In the genomic region with DNA sequence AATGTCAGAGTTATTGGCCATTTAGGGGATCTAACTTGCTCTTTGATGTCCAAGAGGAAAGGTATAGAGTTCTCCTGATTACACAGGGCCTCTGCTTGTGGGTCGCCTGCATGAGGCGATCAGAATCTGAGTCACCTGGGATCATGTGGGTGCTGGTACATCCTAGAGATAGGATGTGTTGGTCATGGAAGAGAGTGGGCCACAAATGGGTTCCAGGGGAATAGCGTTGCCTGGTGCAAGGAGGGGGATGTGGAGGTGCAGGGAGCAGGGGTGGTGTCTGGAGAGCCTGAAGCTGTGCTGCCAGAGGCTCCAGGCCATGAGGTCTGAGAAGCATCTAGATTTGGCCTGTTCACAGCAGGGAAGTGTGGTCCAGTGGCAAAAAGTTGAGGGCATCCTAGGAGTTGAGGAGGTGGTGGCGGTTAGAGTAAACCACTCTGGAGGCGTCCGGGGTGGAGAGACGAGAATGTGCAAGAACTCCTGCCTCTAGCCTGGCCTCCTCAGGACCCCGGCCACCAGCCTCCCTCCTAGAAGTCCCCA, we compare ENCODE assay signal across 18 cellular contexts.
A peak's percentile ranks its signal among the peaks of the same experiment; 100 is the strongest.
DNase-seq lines count a peak whose midpoint lies in the region; ATAC-seq, FAIRE-seq and TF ChIP-seq lines count a peak whose summit lies in the region.
"Had no signal": no experiment of that assay in that cellular context is flagged by ENCODE, and none has a peak within 500 bp of the region (broad histone marks: within the 10 kb centered on the region; RNA-seq: fewer than 3 reads in every experiment).

No MANE protein-coding gene starts in this region.

- BruUV-seq in K562 (replicated peaks; lab: Mats Ljungman, UMichigan) = no TSS peak

- no peaks in the 10 kb centered on the region for H3K9me3 ChIP-seq in K562 (replicated peaks; ENCODE audit: control insufficient read depth, insufficient read depth, low read depth, low read length)
- H3K9me3 ChIP-seq in lower lobe of right lung = no peaks in the 10 kb centered on the region
- H3K9me3 ChIP-seq in SK-N-SH = no peaks in the 10 kb centered on the region
- H3K9me3 ChIP-seq: Caco-2 had no signal

- no peak overlapping the region for H3K4me3 Mint-ChIP-seq in stimulated activated effector memory CD8-positive, alpha-beta T cell treated with anti-CD3 and anti-CD28 coated beads, Interleukin-12 subunit alpha, Interleukin-12 subunit beta, amount 100 ng/mL, for 72 hours
- H3K4me3 Mint-ChIP-seq: B cell; CD4-positive, alpha-beta T cell; H9 had no signal

- CTCF ChIA-PET in K562 (lab: Yijun Ruan, JAX; ENCODE audit: low intra/inter-chr PET ratio) = no interaction called here
- CTCF ChIA-PET in SK-N-SH (lab: Yijun Ruan, JAX) = interaction anchor here (1.0 kb wide), 1 partner anchor 12 kb away, joined by 3 read pairs; no protein-coding TSS in a partner anchor

- peaks cover 5% of the 10 kb centered on the region for H3K9me1 ChIP-seq in K562 (ENCODE audit: control insufficient read depth, insufficient read depth, low read length)

- H3K9ac ChIP-seq in K562 (ENCODE audit: insufficient read depth in 1 of 2, low read depth in 2 of 2, low read length in 2 of 2) (no peak overlapping the region), SK-N-SH (no peak overlapping the region)

- H3K4me2 ChIP-seq in K562 (ENCODE audit: insufficient read depth, low read length) (no peak overlapping the region), SK-N-SH (no peak overlapping the region)

- no peak for FAIRE-seq in K562 (lab: Jason Lieb, UNC)
- FAIRE-seq: D721Med, G401.6, GM12892, H1 had no signal

- H3K4me1 ChIP-seq in K562 (replicated peaks in 1 of 2; ENCODE audit: control insufficient read depth in 2 of 2, insufficient read depth in 2 of 2, low read length in 2 of 2) = peaks cover 0 to 15% of the 10 kb centered on the region in 2 experiments; a peak in 2 of 5 replicates
- no peaks in the 10 kb centered on the region for H3K4me1 ChIP-seq in lower lobe of right lung
- peaks cover 0 to 10% of the 10 kb centered on the region in 2 experiments; a peak in 1 of 4 replicates for H3K4me1 ChIP-seq in SK-N-SH (ENCODE audit: control insufficient read depth in 1 of 2, insufficient read depth in 2 of 2, low read depth in 1 of 2, low read length in 1 of 2)
- H3K4me1 ChIP-seq: Caco-2 had no signal

- DNase-seq in activated CD8-positive, alpha-beta memory T cell treated with anti-CD3 and anti-CD28 coated beads, Interleukin-2, amount 50 U/mL, for 4 hours = peak; percentile 11
- no peak for DNase-seq in activated CD8-positive, alpha-beta memory T cell treated with anti-CD3 and anti-CD28 coated beads, Interleukin-2, amount 50 U/mL, for 48 hours
- DNase-seq in K562 (ENCODE audit: extremely low read depth in 1 of 4, low spot score in 3 of 4) (peak in 1 of 4 experiments; percentile 59), lower lobe of right lung (peak; percentile 28), SK-N-SH (no peak), cerebellum (ENCODE audit: low spot score) (no peak)
- no peak for DNase-seq in stimulated activated effector memory CD8-positive, alpha-beta T cell treated with anti-CD3 and anti-CD28 coated beads, Interleukin-12 subunit alpha, Interleukin-12 subunit beta, amount 100 ng/mL, for 72 hours (ENCODE audit: low spot score in 2 of 2)
- DNase-seq: 8988T; C1 segment of cervical spinal cord; Caco-2; CD4-positive, alpha-beta T cell; H9 had no signal

- H3K9me2 ChIP-seq in SK-N-SH = no peaks in the 10 kb centered on the region

- no peak for TF ChIP-seq CTCF in K562 (IDR thresholded peaks at IDR 0.05 in 2 of 3, conservative IDR thresholded peaks at IDR 0.05 in 1 of 3; ENCODE audit: insufficient read depth in 2 of 3, low read depth in 1 of 3, low read length in 3 of 3)
- no peak for TF ChIP-seq CTCF in lower lobe of right lung (IDR thresholded peaks at IDR 0.05)
- TF ChIP-seq CTCF in SK-N-SH (IDR thresholded peaks at IDR 0.05) = no peak

- no peaks in the 10 kb centered on the region for H3K36me3 Mint-ChIP-seq in stimulated activated effector memory CD8-positive, alpha-beta T cell treated with anti-CD3 and anti-CD28 coated beads, Interleukin-12 subunit alpha, Interleukin-12 subunit beta, amount 100 ng/mL, for 72 hours

- H3K27me3 ChIP-seq in K562 (ENCODE audit: control insufficient read depth in 2 of 2, insufficient read depth in 2 of 2, low read length in 2 of 2) (peaks cover 52 to 67% of the 10 kb centered on the region in 2 experiments), lower lobe of right lung (ENCODE audit: low read depth) (no peaks in the 10 kb centered on the region), SK-N-SH (ENCODE audit: insufficient read depth) (no peaks in the 10 kb centered on the region)

- H3K4me3 ChIP-seq in K562 = no peak overlapping the region
- no peak overlapping the region for H3K4me3 ChIP-seq in lower lobe of right lung
- H3K4me3 ChIP-seq in SK-N-SH (ENCODE audit: low read depth in 2 of 2, low read length in 1 of 2) = no peak overlapping the region

- no peak for TF ChIP-seq POLR2A in K562 (conservative IDR thresholded peaks at IDR 0.05)

- H3K79me2 ChIP-seq in K562 (ENCODE audit: control insufficient read depth, insufficient read depth, low read length) (no peaks in the 10 kb centered on the region), SK-N-SH (ENCODE audit: insufficient read depth) (no peaks in the 10 kb centered on the region)

- no peak overlapping the region for H2AFZ ChIP-seq in K562 (ENCODE audit: low read depth, low read length)
- H2AFZ ChIP-seq in SK-N-SH (ENCODE audit: low read depth) = no peak overlapping the region

- H3K36me3 ChIP-seq in K562 (ENCODE audit: control insufficient read depth, insufficient read depth, low read length) (no peaks in the 10 kb centered on the region), lower lobe of right lung (no peaks in the 10 kb centered on the region), SK-N-SH (replicated peaks in 1 of 2; ENCODE audit: control insufficient read depth in 1 of 2, insufficient read depth in 2 of 2, low read length in 1 of 2) (no peaks in the 10 kb centered on the region)

- intact Hi-C loops in K562 (cut with micrococcal nuclease) = no loop called here
- intact Hi-C loops in lower lobe of right lung (cut with DNase I) = no loop called here

- TF ChIP-seq EP300 in K562 (IDR thresholded peaks at IDR 0.05; ENCODE audit: low read length) (no peak), SK-N-SH (IDR thresholded peaks at IDR 0.05; ENCODE audit: borderline replicate concordance in 1 of 2, low read depth in 1 of 2, low read length in 1 of 2) (no peak)

- H3K4me1 Mint-ChIP-seq in stimulated activated effector memory CD8-positive, alpha-beta T cell treated with anti-CD3 and anti-CD28 coated beads, Interleukin-12 subunit alpha, Interleukin-12 subunit beta, amount 100 ng/mL, for 72 hours = no peaks in the 10 kb centered on the region
- H3K4me1 Mint-ChIP-seq: B cell had no signal

- POLR2A ChIA-PET in K562 (lab: Yijun Ruan, JAX) (interaction anchor here (0.6 to 8.2 kb wide), 8 partner anchors 9 to 276 kb away, joined by 3 to 96 read pairs (median 4); no protein-coding TSS in a partner anchor), SK-N-SH (lab: Yijun Ruan, JAX) (no interaction called here)

- 3% methylated on average over 8 of the region's 8 CpGs for WGBS in K562 (ENCODE audit: insufficient coverage, low coverage, missing lambda C conversion rate)
- WGBS in SK-N-SH (ENCODE audit: low lambda C conversion rate) = 83% methylated on average over 8 of the region's 8 CpGs

- no peak for TF ChIP-seq RAD21 in K562 (CRISPR knock-in tag; conservative IDR thresholded peaks at IDR 0.05 in 1 of 2, IDR thresholded peaks at IDR 0.05 in 1 of 2)
- TF ChIP-seq RAD21 in SK-N-SH (IDR thresholded peaks at IDR 0.05; ENCODE audit: low read length) = no peak

- peaks cover 27% of the 10 kb centered on the region for H4K20me1 ChIP-seq in K562 (replicated peaks; ENCODE audit: control insufficient read depth, insufficient read depth, low read length)
- H4K20me1 ChIP-seq in SK-N-SH (ENCODE audit: insufficient read depth) = no peaks in the 10 kb centered on the region

- H3F3A ChIP-seq in SK-N-SH (replicated peaks; ENCODE audit: insufficient read depth) = no peaks in the 10 kb centered on the region

- H3K27ac Mint-ChIP-seq in stimulated activated effector memory CD8-positive, alpha-beta T cell treated with anti-CD3 and anti-CD28 coated beads, Interleukin-12 subunit alpha, Interleukin-12 subunit beta, amount 100 ng/mL, for 72 hours = peak overlapping the region; percentile 7
- H3K27ac Mint-ChIP-seq: B cell; CD4-positive, alpha-beta T cell had no signal

- H3K27ac ChIP-seq in K562 (ENCODE audit: extremely low read depth, low read depth, low read length) (no peak overlapping the region), lower lobe of right lung (no peak overlapping the region), SK-N-SH (ENCODE audit: low read depth in 2 of 2, low read length in 1 of 2) (no peak overlapping the region)

- ATAC-seq in K562 (no peak), lower lobe of right lung (no peak), HG03457 (IDR thresholded peaks at IDR 0.05; ENCODE audit: unreplicated experiment) (no peak)
- ATAC-seq in stimulated activated effector memory CD8-positive, alpha-beta T cell treated with anti-CD3 and anti-CD28 coated beads, Interleukin-12 subunit alpha, Interleukin-12 subunit beta, amount 100 ng/mL, for 72 hours = no peak

- in situ Hi-C loops in K562 (cut with MboI) = loop anchor here (25.0 kb wide), 1 partner anchor 537 kb away; no protein-coding TSS in a partner anchor

- H3K9me3 Mint-ChIP-seq in stimulated activated effector memory CD8-positive, alpha-beta T cell treated with anti-CD3 and anti-CD28 coated beads, Interleukin-12 subunit alpha, Interleukin-12 subunit beta, amount 100 ng/mL, for 72 hours = no peaks in the 10 kb centered on the region
- H3K9me3 Mint-ChIP-seq: CD4-positive, alpha-beta T cell; H9 had no signal

TF ChIP-seq in K562, 482 proteins besides CTCF, POLR2A, EP300 and RAD21 (continues in another document):
- TF ChIP-seq SETDB1 (IDR thresholded peaks at IDR 0.05; ENCODE audit: low read length) (peak; percentile 74), ZNF561 (CRISPR knock-in tag; conservative IDR thresholded peaks at IDR 0.05) (0 out of 2 replicates have a peak, but pooled peaks have one; percentile 38), NR2C2 (CRISPR knock-in tag; IDR thresholded peaks at IDR 0.05) (0 out of 2 replicates have a peak, but pooled peaks have one; percentile 34), NR2C2 (tag; IDR thresholded peaks at IDR 0.05) (no peak)

TF ChIP-seq in SK-N-SH, 30 proteins besides CTCF, POLR2A, EP300 and RAD21 (continues in another document):
- TF ChIP-seq POLR2AphosphoS5 (IDR thresholded peaks at IDR 0.05; ENCODE audit: low read depth, low read length) = no peak
- TF ChIP-seq EZH2phosphoT487 (IDR thresholded peaks at IDR 0.05; ENCODE audit: borderline replicate concordance, low read depth) = no peak
- TF ChIP-seq FOSL2 (IDR thresholded peaks at IDR 0.05; ENCODE audit: borderline replicate concordance, low read depth) = no peak
- TF ChIP-seq MEF2A (IDR thresholded peaks at IDR 0.05; ENCODE audit: borderline replicate concordance, low read depth) = no peak
- TF ChIP-seq FOXM1 (IDR thresholded peaks at IDR 0.05; ENCODE audit: low read depth) = no peak
- TF ChIP-seq GATA2 (CRISPR knock-in tag; IDR thresholded peaks at IDR 0.05) = no peak
- TF ChIP-seq JUND (IDR thresholded peaks at IDR 0.05) = no peak
- TF ChIP-seq MXI1 (IDR thresholded peaks at IDR 0.05; ENCODE audit: low read depth, low read length) = no peak

Comparison
In these comparisons a context has a peak if more than half of its experiments do, and no peak if none do; other contexts are left out.
1. DNase-seq: peak in activated CD8-positive, alpha-beta memory T cell treated with anti-CD3 and anti-CD28 coated beads, Interleukin-2, amount 50 U/mL, for 4 hours (single experiment) and lower lobe of right lung (single experiment); none in activated CD8-positive, alpha-beta memory T cell treated with anti-CD3 and anti-CD28 coated beads, Interleukin-2, amount 50 U/mL, for 48 hours (single experiment), stimulated activated effector memory CD8-positive, alpha-beta T cell treated with anti-CD3 and anti-CD28 coated beads, Interleukin-12 subunit alpha, Interleukin-12 subunit beta, amount 100 ng/mL, for 72 hours (0 of 2), SK-N-SH (single experiment) and cerebellum (single experiment).